1 cellular context compared by ENCODE assay signal in genomic region chr1:40508375-40509341, GRCh38.
TF ChIP-seq lines count a peak whose summit lies in the region.

TSS of gene EXO5 (plus strand) at chr1:40508767. CDS start at chr1:40514545, 5,778 bp downstream.

TF ChIP-seq in HepG2, 621 proteins besides CTCF, POLR2A, EP300 and RAD21 (continued from another document and continues in another):
- no peak for TF ChIP-seq PREB (CRISPR knock-in tag; IDR thresholded peaks at IDR 0.05)
- TF ChIP-seq ZNF598 (CRISPR knock-in tag; IDR thresholded peaks at IDR 0.05; ENCODE audit: borderline replicate concordance), result peak; percentile 49; the same call in 1 of the 2 replicates
- 0 out of 2 replicates have a peak, but pooled peaks have one; percentile 23 for TF ChIP-seq AKAP8 (CRISPR knock-in tag; IDR thresholded peaks at IDR 0.05)
- TF ChIP-seq RBAK (CRISPR knock-in tag; IDR thresholded peaks at IDR 0.05), result no peak
- TF ChIP-seq BRD4 (CRISPR knock-in tag; IDR thresholded peaks at IDR 0.05), result peak; percentile 90
- TF ChIP-seq THAP8 (CRISPR knock-in tag; IDR thresholded peaks at IDR 0.05; ENCODE audit: borderline replicate concordance), result 0 out of 2 replicates have a peak, but pooled peaks have one; percentile 41
- peak; percentile 91 for TF ChIP-seq SALL1 (CRISPR knock-in tag; IDR thresholded peaks at IDR 0.05)
- TF ChIP-seq ZNF570 (CRISPR knock-in tag; IDR thresholded peaks at IDR 0.05; ENCODE audit: borderline replicate concordance), result no peak
- no peak for TF ChIP-seq ZNF7 (CRISPR knock-in tag; IDR thresholded peaks at IDR 0.05)
- peak; percentile 93; the same call in 1 of the 2 replicates for TF ChIP-seq ZFP91 (CRISPR knock-in tag; IDR thresholded peaks at IDR 0.05; ENCODE audit: borderline replicate concordance)
- no peak for TF ChIP-seq BCL6 (CRISPR knock-in tag; IDR thresholded peaks at IDR 0.05)
- peak; percentile 79 for TF ChIP-seq YY1 (IDR thresholded peaks at IDR 0.05; ENCODE audit: insufficient read depth, insufficient replicate concordance, low read depth, low read length)
- TF ChIP-seq JUNB (CRISPR knock-in tag; IDR thresholded peaks at IDR 0.05; ENCODE audit: borderline replicate concordance), result no peak
- TF ChIP-seq ZNF576 (CRISPR knock-in tag; IDR thresholded peaks at IDR 0.05), result no peak
- peak; percentile 92 for TF ChIP-seq ZNF883 (CRISPR knock-in tag; IDR thresholded peaks at IDR 0.05; ENCODE audit: not compliant biosample characterization)
- TF ChIP-seq TFDP1 (CRISPR knock-in tag; IDR thresholded peaks at IDR 0.05; ENCODE audit: borderline replicate concordance), result peak; percentile 85; the same call in 1 of the 2 replicates
- no peak for TF ChIP-seq MLLT10 (CRISPR knock-in tag; IDR thresholded peaks at IDR 0.05)
- no peak for TF ChIP-seq ZBTB37 (CRISPR knock-in tag; IDR thresholded peaks at IDR 0.05)
- no peak for TF ChIP-seq ZSCAN25 (CRISPR knock-in tag; IDR thresholded peaks at IDR 0.05)
- TF ChIP-seq PAWR (CRISPR knock-in tag; IDR thresholded peaks at IDR 0.05; ENCODE audit: borderline replicate concordance), result no peak
- 0 out of 2 replicates have a peak, but pooled peaks have one; percentile 41 for TF ChIP-seq FLYWCH1 (CRISPR knock-in tag; IDR thresholded peaks at IDR 0.05)
- TF ChIP-seq ZNF678 (CRISPR knock-in tag; IDR thresholded peaks at IDR 0.05), result 0 out of 2 replicates have a peak, but pooled peaks have one; percentile 31
- peak; percentile 68; the same call in 1 of the 2 replicates for TF ChIP-seq ZNF710 (CRISPR knock-in tag; IDR thresholded peaks at IDR 0.05; ENCODE audit: borderline replicate concordance)
- 0 out of 2 replicates have a peak, but pooled peaks have one; percentile 72 for TF ChIP-seq SIN3A (IDR thresholded peaks at IDR 0.05; ENCODE audit: borderline replicate concordance, low read depth, low read length)
- no peak for TF ChIP-seq BHLHE40 (IDR thresholded peaks at IDR 0.05; ENCODE audit: low read length)
- TF ChIP-seq ZNF446 (CRISPR knock-in tag; IDR thresholded peaks at IDR 0.05), result no peak; the same call in 1 of the 2 replicates
- TF ChIP-seq ZNF878 (CRISPR knock-in tag; IDR thresholded peaks at IDR 0.05), result no peak
- TF ChIP-seq RFXAP (CRISPR knock-in tag; IDR thresholded peaks at IDR 0.05; ENCODE audit: borderline replicate concordance), result peak; percentile 79; the same call in 1 of the 2 replicates
- no peak for TF ChIP-seq ZUFSP (CRISPR knock-in tag; IDR thresholded peaks at IDR 0.05; ENCODE audit: borderline replicate concordance)
- TF ChIP-seq PHF8 (CRISPR knock-in tag; IDR thresholded peaks at IDR 0.05), result peak; percentile 92
- TF ChIP-seq ZC3H4 (CRISPR knock-in tag; IDR thresholded peaks at IDR 0.05; ENCODE audit: borderline replicate concordance), result no peak
- no peak for TF ChIP-seq HNRNPK (IDR thresholded peaks at IDR 0.05; ENCODE audit: low read depth, low read length, poor library complexity, severe bottlenecking)
- no peak for TF ChIP-seq ZBTB46 (CRISPR knock-in tag; IDR thresholded peaks at IDR 0.05; ENCODE audit: borderline replicate concordance)
- no peak for TF ChIP-seq PRPF4 (IDR thresholded peaks at IDR 0.05; ENCODE audit: low read depth, low read length, poor library complexity, severe bottlenecking)
- TF ChIP-seq DDIT3 (CRISPR knock-in tag; IDR thresholded peaks at IDR 0.05), result no peak
- no peak for TF ChIP-seq SRSF4 (IDR thresholded peaks at IDR 0.05; ENCODE audit: low read depth, low read length, poor library complexity, severe bottlenecking)
- TF ChIP-seq ASH2L (IDR thresholded peaks at IDR 0.05; ENCODE audit: insufficient read length, low read depth, low read length), result peak; percentile 94
- TF ChIP-seq ZNF354B (CRISPR knock-in tag; IDR thresholded peaks at IDR 0.05), result 0 out of 2 replicates have a peak, but pooled peaks have one; percentile 61
- TF ChIP-seq ZBTB25 (CRISPR knock-in tag; IDR thresholded peaks at IDR 0.05), result peak; percentile 49; the same call in 1 of the 2 replicates
- no peak for TF ChIP-seq NR2F2 (IDR thresholded peaks at IDR 0.05; ENCODE audit: borderline replicate concordance, low read depth)
- TF ChIP-seq ZNF558 (CRISPR knock-in tag; IDR thresholded peaks at IDR 0.05; ENCODE audit: borderline replicate concordance), result 0 out of 2 replicates have a peak, but pooled peaks have one; percentile 82
- peak; percentile 40 for TF ChIP-seq NR0B2 (CRISPR knock-in tag; IDR thresholded peaks at IDR 0.05)
- TF ChIP-seq MEIS2 (CRISPR knock-in tag; IDR thresholded peaks at IDR 0.05), result peak; percentile 70; the same call in 1 of the 2 replicates
- 0 out of 2 replicates have a peak, but pooled peaks have one; percentile 76 for TF ChIP-seq HINFP (CRISPR knock-in tag; IDR thresholded peaks at IDR 0.05; ENCODE audit: low read depth)
- no peak for TF ChIP-seq ATM (IDR thresholded peaks at IDR 0.05; ENCODE audit: borderline replicate concordance)
- TF ChIP-seq TCF7 (IDR thresholded peaks at IDR 0.05; ENCODE audit: low read depth), result no peak
- no peak for TF ChIP-seq ATRX (CRISPR knock-in tag; IDR thresholded peaks at IDR 0.05; ENCODE audit: borderline replicate concordance)
- TF ChIP-seq TAF15 (IDR thresholded peaks at IDR 0.05; ENCODE audit: low read depth, low read length, poor library complexity, severe bottlenecking), result no peak
- no peak for TF ChIP-seq ZSCAN30 (CRISPR knock-in tag; IDR thresholded peaks at IDR 0.05)
- no peak for TF ChIP-seq ZNF337 (CRISPR knock-in tag; IDR thresholded peaks at IDR 0.05; ENCODE audit: borderline replicate concordance, low read depth)
- TF ChIP-seq CHD4 (IDR thresholded peaks at IDR 0.05; ENCODE audit: borderline replicate concordance, low read length), result no peak
- TF ChIP-seq KAT7 (CRISPR knock-in tag; IDR thresholded peaks at IDR 0.05; ENCODE audit: borderline replicate concordance), result peak; percentile 79; the same call in 1 of the 2 replicates
